ENCODE assay signal across 14 cellular contexts in genomic region chr16:69204106-69204655, GRCh38. TPM values are rescaled to one million over a fixed set of nuclear protein-coding genes. Genes with fewer than 3 reads are reported as not detected.
DNase-seq lines count a peak whose midpoint lies in the region; ATAC-seq and TF ChIP-seq lines count a peak whose summit lies in the region.
"Had no signal": no experiment of that assay in that cellular context is flagged by ENCODE, and none has a peak within 500 bp of the region (broad histone marks: within the 10 kb centered on the region; RNA-seq: fewer than 3 reads in every experiment).

No MANE protein-coding gene starts in this region.

- no peak overlapping the region for H3K23ac ChIP-seq in mesenchymal stem cell (ENCODE audit: low read length in 2 of 2)

- H2AFZ ChIP-seq in mesenchymal stem cell (ENCODE audit: low read depth, low read length) (no peak overlapping the region), neural progenitor cell (replicated peaks) (no peak overlapping the region)
- H2AFZ ChIP-seq: hepatocyte had no signal

- ATAC-seq in psoas muscle: no peak

- H2BK12ac ChIP-seq in mesenchymal stem cell (ENCODE audit: low read length in 2 of 2): no peak overlapping the region

- H3K9ac ChIP-seq in mesenchymal stem cell (ENCODE audit: low read length) (peak overlapping the region; percentile 15), neural progenitor cell (no peak overlapping the region)

- H3K4me3 ChIP-seq in mesenchymal stem cell (ENCODE audit: insufficient read depth in 1 of 2, low read depth in 1 of 2, low read length in 2 of 2) (no peak overlapping the region), neural progenitor cell (no peak overlapping the region), psoas muscle (no peak overlapping the region)
- H3K4me3 ChIP-seq: hepatocyte, prostate gland had no signal

- no peaks in the 10 kb centered on the region for H4K20me1 ChIP-seq in neural progenitor cell (ENCODE audit: low read depth)

- H3K36me3 ChIP-seq in mesenchymal stem cell (ENCODE audit: control insufficient read depth in 1 of 2, insufficient read depth in 2 of 2, low read depth in 1 of 2, low read length in 2 of 2): no peaks in the 10 kb centered on the region
- no peaks in the 10 kb centered on the region for H3K36me3 ChIP-seq in neural progenitor cell
- no peaks in the 10 kb centered on the region for H3K36me3 ChIP-seq in psoas muscle (ENCODE audit: insufficient read depth in 1 of 2, low read depth in 1 of 2)
- H3K36me3 ChIP-seq: prostate gland had no signal

- H3K79me1 ChIP-seq in mesenchymal stem cell (replicated peaks; ENCODE audit: low read length, poor library complexity, severe bottlenecking): peaks cover 11% of the 10 kb centered on the region

- H3F3A ChIP-seq in neural progenitor cell (ENCODE audit: low read depth): no peaks in the 10 kb centered on the region

- POLR2A ChIA-PET in GM10248 (lab: Yijun Ruan, JAX): no interaction called here

- H3K4me2 ChIP-seq in mesenchymal stem cell (ENCODE audit: low read length, poor library complexity, severe bottlenecking): no peak overlapping the region
- no peak overlapping the region for H3K4me2 ChIP-seq in neural progenitor cell
- H3K4me2 ChIP-seq: hepatocyte had no signal

- peak overlapping the region; percentile 24 for H2BK5ac ChIP-seq in mesenchymal stem cell (ENCODE audit: low read depth, low read length, poor library complexity, severe bottlenecking)

- peaks cover 73% of the 10 kb centered on the region for H3K79me2 ChIP-seq in neural progenitor cell (ENCODE audit: low read depth)

- H3K27ac ChIP-seq in mesenchymal stem cell (ENCODE audit: low read length, poor library complexity, severe bottlenecking) (peak overlapping the region; percentile 54), neural progenitor cell (no peak overlapping the region), psoas muscle (no peak overlapping the region)
- H3K27ac ChIP-seq: hepatocyte, prostate gland had no signal

- no peak overlapping the region for H2AK5ac ChIP-seq in mesenchymal stem cell (ENCODE audit: low read length, severe bottlenecking)

- WGBS in mesenchymal stem cell: 100% methylated on average over 3 of the region's 3 CpGs
- WGBS in psoas muscle, 3 donors: 97 to 100% (median 98%) methylated on average over 3 of the region's 3 CpGs

- H3K27me3 ChIP-seq in mesenchymal stem cell (ENCODE audit: control insufficient read depth in 1 of 2, insufficient read depth in 1 of 2, low read length in 2 of 2) (no peaks in the 10 kb centered on the region), neural progenitor cell (no peaks in the 10 kb centered on the region), psoas muscle (ENCODE audit: insufficient read depth in 3 of 3, low read length in 2 of 3) (no peaks in the 10 kb centered on the region)
- H3K27me3 ChIP-seq: hepatocyte had no signal

- no peak overlapping the region for H4K8ac ChIP-seq in mesenchymal stem cell (ENCODE audit: low read length)

- H3K27me3 Mint-ChIP-seq in activated T-helper 2 cell treated with anti-CD3 and anti-CD28 coated beads, Interferon-gamma antibody, Interleukin-2, Interleukin-4, amounts not matched to agents 10 μg/mL and 5 μg/mL and 100 μg/mL, durations not matched to agents 14 hours and 24 hours and 36 hours (ENCODE audit: low read depth): no peaks in the 10 kb centered on the region
- H3K27me3 Mint-ChIP-seq in neural progenitor cell (ENCODE audit: insufficient read depth, low read depth): no peaks in the 10 kb centered on the region

- in situ Hi-C loops in KBM-7 (cut with MboI; ENCODE audit: low pct_unique_long_range_greater_than_20kb, low sequenced_read_pairs): no loop called here

- DNase-seq in CD1c-positive myeloid dendritic cell (ENCODE audit: extremely low spot score) (peak; percentile 48), KBM-7 (peak; percentile 19), mesenchymal stem cell (no peak), neural progenitor cell (ENCODE audit: low spot score) (no peak), GM10248 (ENCODE audit: extremely low spot score) (no peak), mucosa of gallbladder (ENCODE audit: low spot score) (no peak), psoas muscle (no peak)
- DNase-seq in activated T-helper 2 cell treated with anti-CD3 and anti-CD28 coated beads, Interferon-gamma antibody, Interleukin-2, Interleukin-4, amounts not matched to agents 10 μg/mL and 5 μg/mL and 100 μg/mL, durations not matched to agents 14 hours and 24 hours and 36 hours (ENCODE audit: low spot score): no peak
- DNase-seq: activated CD8-positive, alpha-beta memory T cell treated with anti-CD3 and anti-CD28 coated beads for 24 hours; anterior cingulate cortex; NCI-H1694; stimulated activated CD4-positive, alpha-beta T cell treated with anti-CD3 and anti-CD28 coated beads, Interleukin-4, amount 100 ng/mL, for 1 hour had no signal

- H3K4me1 Mint-ChIP-seq in activated T-helper 2 cell treated with anti-CD3 and anti-CD28 coated beads, Interferon-gamma antibody, Interleukin-2, Interleukin-4, amounts not matched to agents 10 μg/mL and 5 μg/mL and 100 μg/mL, durations not matched to agents 14 hours and 24 hours and 36 hours (ENCODE audit: low read depth): peaks cover 19% of the 10 kb centered on the region
- peaks cover 6% of the 10 kb centered on the region for H3K4me1 Mint-ChIP-seq in neural progenitor cell

- peaks cover 12% of the 10 kb centered on the region for H3K36me3 Mint-ChIP-seq in activated T-helper 2 cell treated with anti-CD3 and anti-CD28 coated beads, Interferon-gamma antibody, Interleukin-2, Interleukin-4, amounts not matched to agents 10 μg/mL and 5 μg/mL and 100 μg/mL, durations not matched to agents 14 hours and 24 hours and 36 hours (ENCODE audit: low read depth)
- peaks cover 2% of the 10 kb centered on the region for H3K36me3 Mint-ChIP-seq in neural progenitor cell

- H2BK120ac ChIP-seq in mesenchymal stem cell (ENCODE audit: low read depth, low read length): no peak overlapping the region

- CTCF ChIA-PET in GM10248 (lab: Yijun Ruan, JAX): interaction anchor here (1.6 kb wide), 1 partner anchor 54 kb away, joined by 6 read pairs; no protein-coding TSS in a partner anchor

- H3K18ac ChIP-seq in mesenchymal stem cell (ENCODE audit: low read depth in 1 of 2, low read length in 2 of 2): no peak overlapping the region

- H3K4me3 Mint-ChIP-seq in activated T-helper 2 cell treated with anti-CD3 and anti-CD28 coated beads, Interferon-gamma antibody, Interleukin-2, Interleukin-4, amounts not matched to agents 10 μg/mL and 5 μg/mL and 100 μg/mL, durations not matched to agents 14 hours and 24 hours and 36 hours (ENCODE audit: low read depth): no peak overlapping the region
- no peak overlapping the region for H3K4me3 Mint-ChIP-seq in neural progenitor cell

- TF ChIP-seq CTCF in neural progenitor cell (IDR thresholded peaks at IDR 0.05) (no peak), GM10248 (IDR thresholded peaks at IDR 0.05; ENCODE audit: control extremely low read depth, extremely low read depth, low read depth, missing control alignments) (no peak), psoas muscle (IDR thresholded peaks at IDR 0.05) (no peak)

- no peaks in the 10 kb centered on the region for H3K9me3 Mint-ChIP-seq in activated T-helper 2 cell treated with anti-CD3 and anti-CD28 coated beads, Interferon-gamma antibody, Interleukin-2, Interleukin-4, amounts not matched to agents 10 μg/mL and 5 μg/mL and 100 μg/mL, durations not matched to agents 14 hours and 24 hours and 36 hours
- no peaks in the 10 kb centered on the region for H3K9me3 Mint-ChIP-seq in neural progenitor cell

- H3K4me1 ChIP-seq in mesenchymal stem cell (ENCODE audit: control insufficient read depth, insufficient read depth, low read depth, low read length) (peaks cover 5% of the 10 kb centered on the region), neural progenitor cell (no peaks in the 10 kb centered on the region), psoas muscle (peaks cover 11% of the 10 kb centered on the region)
- H3K4me1 ChIP-seq: prostate gland had no signal

- no peak overlapping the region for H4K91ac ChIP-seq in mesenchymal stem cell (ENCODE audit: low read length)

- no peak overlapping the region for H3K4ac ChIP-seq in mesenchymal stem cell (ENCODE audit: low read depth in 1 of 2, low read length in 2 of 2)

- no peak overlapping the region for H2BK15ac ChIP-seq in mesenchymal stem cell (ENCODE audit: low read depth, poor library complexity, severe bottlenecking)

- H3K9me3 ChIP-seq in mesenchymal stem cell (ENCODE audit: control insufficient read depth, low read length) (no peaks in the 10 kb centered on the region), neural progenitor cell (ENCODE audit: low read depth) (no peaks in the 10 kb centered on the region), psoas muscle (no peaks in the 10 kb centered on the region)
- H3K9me3 ChIP-seq: prostate gland had no signal

- intact Hi-C loops in activated T-helper 2 cell treated with anti-CD3 and anti-CD28 coated beads, Interferon-gamma antibody, Interleukin-2, Interleukin-4, amounts not matched to agents 10 μg/mL and 5 μg/mL and 100 μg/mL, durations not matched to agents 14 hours and 24 hours and 36 hours (cut with micrococcal nuclease): loop anchor here (1.0 kb wide), 2 partner anchors 16 to 38 kb away; no protein-coding TSS in a partner anchor
- intact Hi-C loops in psoas muscle (cut with DNase I): no loop called here

- H3K14ac ChIP-seq in mesenchymal stem cell (ENCODE audit: low read length in 2 of 2): no peak overlapping the region

- peak overlapping the region; percentile 87 for H3K27ac Mint-ChIP-seq in activated T-helper 2 cell treated with anti-CD3 and anti-CD28 coated beads, Interferon-gamma antibody, Interleukin-2, Interleukin-4, amounts not matched to agents 10 μg/mL and 5 μg/mL and 100 μg/mL, durations not matched to agents 14 hours and 24 hours and 36 hours
- H3K27ac Mint-ChIP-seq in neural progenitor cell: no peak overlapping the region

RNA-seq across cellular contexts. Expression of gene SNTB2, which starts 17.2 kb away (rescaled TPM):
- total RNA-seq in activated T-helper 2 cell treated with anti-CD3 and anti-CD28 coated beads, Interferon-gamma antibody, Interleukin-2, Interleukin-4, amounts not matched to agents 10 μg/mL and 5 μg/mL and 100 μg/mL, durations not matched to agents 14 hours and 24 hours and 36 hours: 29.8 and 30.4 TPM in 2 replicates
- 8.5 TPM for polyA plus RNA-seq in mesenchymal stem cell (2013, experiment 1 of 2)
- 8.2 TPM for polyA plus RNA-seq in mesenchymal stem cell (2013, experiment 2 of 2)
- total RNA-seq in neural progenitor cell (ENCODE audit: low replicate concordance) (21.9 and 22.9 TPM in 2 replicates), mucosa of gallbladder (43.8 TPM), psoas muscle (10 to 100 TPM; 12.6 to 19.4 (median 14.7) TPM)
- 1 to 10 TPM; 2.7 to 8.4 (median 6.5) TPM for polyA plus RNA-seq in psoas muscle

Comparison
In these comparisons a context has a peak if more than half of its experiments do, and no peak if none do; other contexts are left out.
1. DNase-seq: peak in CD1c-positive myeloid dendritic cell (single experiment) and KBM-7 (single experiment); none in activated T-helper 2 cell treated with anti-CD3 and anti-CD28 coated beads, Interferon-gamma antibody, Interleukin-2, Interleukin-4, amounts not matched to agents 10 μg/mL and 5 μg/mL and 100 μg/mL, durations not matched to agents 14 hours and 24 hours and 36 hours (single experiment), mesenchymal stem cell (single experiment), neural progenitor cell (single experiment), GM10248 (single experiment), mucosa of gallbladder (single experiment) and psoas muscle (0 of 2).